Comparison of ENCODE assay signal across 8 cellular contexts in genomic region chr12:53065975-53066593, GRCh38.
DNase-seq lines count a peak whose midpoint lies in the region; ATAC-seq and TF ChIP-seq lines count a peak whose summit lies in the region.

No MANE protein-coding gene starts in this region.

- DNase-seq in NCI-H146 (lab: John Stamatoyannopoulos, UW): peak; percentile 79
- DNase-seq in UCSD-AML1 (lab: John Stamatoyannopoulos, UW; ENCODE audit: unreplicated experiment): peak; percentile 64
- no peak for DNase-seq in brain microvascular endothelial cell
- DNase-seq in iris pigment epithelial cell (ENCODE audit: low read depth): peak; percentile 70
- DNase-seq in stimulated activated CD4-positive, alpha-beta T cell treated with anti-CD3 and anti-CD28 coated beads, Interleukin-12 subunit alpha, Interleukin-12 subunit beta, amount 100 ng/mL, for 4 hours: peak; percentile 69
- no peak for DNase-seq in GDM1 (lab: John Stamatoyannopoulos, UW)

- in situ Hi-C loops in brain microvascular endothelial cell (cut with HindIII; ENCODE audit: low pct_ligation_motif_present, low sequenced_read_pairs): no loop called here

- no peak overlapping the region for H3K4me3 ChIP-seq in brain microvascular endothelial cell (ENCODE audit: low read depth, low read length)

- ATAC-seq in HG03521 (IDR thresholded peaks at IDR 0.05; ENCODE audit: unreplicated experiment): no peak

- H3K36me3 ChIP-seq in brain microvascular endothelial cell (replicated peaks): peaks cover 40% of the 10 kb centered on the region

- H3K27me3 ChIP-seq in brain microvascular endothelial cell (replicated peaks): no peaks in the 10 kb centered on the region

- TF ChIP-seq CTCF in GM12872 (IDR thresholded peaks at IDR 0.05; ENCODE audit: insufficient read depth, low read depth, low read length): peak; percentile 92
- TF ChIP-seq CTCF in brain microvascular endothelial cell (IDR thresholded peaks at IDR 0.05; ENCODE audit: low read depth, low read length, missing control alignments): peak; percentile 92

- peak overlapping the region; percentile 78 for H3K27ac ChIP-seq in brain microvascular endothelial cell

Comparison
In these comparisons a context has a peak if more than half of its experiments do, and no peak if none do; other contexts are left out.
1. DNase-seq: peak in NCI-H146 (single experiment), UCSD-AML1 (single experiment), iris pigment epithelial cell (single experiment) and stimulated activated CD4-positive, alpha-beta T cell treated with anti-CD3 and anti-CD28 coated beads, Interleukin-12 subunit alpha, Interleukin-12 subunit beta, amount 100 ng/mL, for 4 hours (single experiment); none in brain microvascular endothelial cell (single experiment) and GDM1 (single experiment).